Comparison of ENCODE assay signal across 28 cellular contexts in genomic region chr1:241721011-241721410, GRCh38.
"Had no signal": no experiment of that assay in that cellular context is flagged by ENCODE, and none has a peak within 500 bp of the region (broad histone marks: within the 10 kb centered on the region; RNA-seq: fewer than 3 reads in every experiment).

No MANE protein-coding gene starts in this region.

- ATAC-seq: effector memory CD8-positive, alpha-beta T cell; esophagus mucosa; foreskin keratinocyte; gastrocnemius medialis; gastroesophageal sphincter; heart left ventricle; heart right ventricle had no signal

- H3K4me1 ChIP-seq: colonic mucosa, esophagus muscularis mucosa, esophagus squamous epithelium, gastrocnemius medialis, gastroesophageal sphincter, heart left ventricle, heart right ventricle had no signal

- H3K27me3 ChIP-seq: colonic mucosa, dorsolateral prefrontal cortex, esophagus muscularis mucosa, esophagus squamous epithelium, foreskin keratinocyte, gastrocnemius medialis, gastroesophageal sphincter, heart left ventricle had no signal

- H3K27ac ChIP-seq: colonic mucosa, coronary artery, dorsolateral prefrontal cortex, epithelial cell of prostate, esophagus muscularis mucosa, esophagus squamous epithelium, foreskin keratinocyte, gastrocnemius medialis, gastroesophageal sphincter, heart left ventricle, heart right ventricle had no signal

- H3K4me3 ChIP-seq: colonic mucosa, coronary artery, dorsolateral prefrontal cortex, esophagus muscularis mucosa, esophagus squamous epithelium, gastrocnemius medialis, gastroesophageal sphincter, heart left ventricle, heart right ventricle had no signal

- H3K36me3 ChIP-seq: colonic mucosa, esophagus muscularis mucosa, esophagus squamous epithelium, gastrocnemius medialis, gastroesophageal sphincter, heart left ventricle, heart right ventricle had no signal

- DNase-seq: colonic mucosa; cortex of kidney; dermis blood vessel endothelial cell; dorsolateral prefrontal cortex; effector CD4-positive, alpha-beta T cell; effector CD8-positive, alpha-beta T cell; effector memory CD4-positive, alpha-beta T cell; effector memory CD8-positive, alpha-beta T cell; endodermal cell; erythroblast; esophagus squamous epithelium; foreskin fibroblast; foreskin keratinocyte; foreskin melanocyte; gastrocnemius medialis; glutamatergic neuron; head of caudate nucleus; heart left ventricle; heart right ventricle had no signal

- FAIRE-seq: colon, endometrium, endothelial cell of umbilical vein, frontal cortex had no signal

- H3K9me3 ChIP-seq: colonic mucosa, esophagus muscularis mucosa, esophagus squamous epithelium, gastrocnemius medialis had no signal
